Comparison of ENCODE assay signal across 5 cellular contexts in the genomic region with DNA sequence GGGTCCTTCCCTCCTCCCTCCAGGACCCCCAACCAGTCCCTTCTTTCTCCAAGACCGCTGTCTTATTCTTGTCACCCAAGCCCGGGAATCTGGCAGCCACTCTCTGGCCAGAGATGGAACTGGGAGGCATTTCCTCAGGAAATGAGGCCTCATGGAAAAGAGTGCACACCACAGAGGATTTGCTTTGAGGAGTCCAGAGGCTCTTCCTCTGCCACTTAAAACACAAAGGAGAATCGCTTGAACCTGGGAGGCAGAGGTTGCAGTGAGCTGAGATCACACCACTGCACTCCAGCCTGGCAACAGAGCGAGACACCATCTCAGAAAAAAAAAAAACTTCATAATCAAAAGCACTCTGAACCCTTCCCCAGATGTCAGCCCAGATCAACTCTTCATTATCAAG.
"Had no signal": no experiment of that assay in that cellular context is flagged by ENCODE, and none has a peak within 500 bp of the region (broad histone marks: within the 10 kb centered on the region; RNA-seq: fewer than 3 reads in every experiment).

No MANE protein-coding gene starts in this region.

- H3K4me3 ChIP-seq: GM23338, K562 had no signal

- H3K9me3 Mint-ChIP-seq: GM23338, H9, HFFc6 had no signal

- DNase-seq: H9, HFFc6, IMR-90 had no signal

- H3K4me3 Mint-ChIP-seq: GM23338, H9, HFFc6 had no signal

- H3K27ac Mint-ChIP-seq: GM23338, H9, HFFc6 had no signal
